In genomic region chr1:239812580-239812979, GRCh38 we compare ENCODE assay signal across 28 cellular contexts.
"Had no signal": no experiment of that assay in that cellular context is flagged by ENCODE, and none has a peak within 500 bp of the region (broad histone marks: within the 10 kb centered on the region; RNA-seq: fewer than 3 reads in every experiment).

No MANE protein-coding gene starts in this region.

- H3K27me3 ChIP-seq: ascending aorta, breast epithelium, cardiac muscle cell, colonic mucosa had no signal

- ATAC-seq: activated CD4-positive, alpha-beta T cell treated with anti-CD3 and anti-CD28 coated beads for 36 hours; activated CD8-positive, alpha-beta memory T cell treated with anti-CD3 and anti-CD28 coated beads, Interleukin-2, amount 10 ng/mL, durations not matched to agents 7 days and 5 days; activated CD8-positive, alpha-beta T cell treated with anti-CD3 and anti-CD28 coated beads, Interleukin-2, amount 10 ng/mL, durations not matched to agents 7 days and 5 days; activated naive CD4-positive, alpha-beta T cell treated with anti-CD3 and anti-CD28 coated beads, Interleukin-2, amount 50 U/mL, for 72 hours; activated T-cell treated with anti-CD3 and anti-CD28 coated beads, Interleukin-2, amount 50 U/mL, for 72 hours; T-helper 17 cell had no signal

- H3K36me3 ChIP-seq: ascending aorta, breast epithelium, cardiac muscle cell, colonic mucosa had no signal

- DNase-seq: activated CD4-positive, alpha-beta memory T cell treated with anti-CD3 and anti-CD28 coated beads for 36 hours; activated CD4-positive, alpha-beta T cell treated with anti-CD3 and anti-CD28 coated beads for 36 hours; activated CD4-positive, alpha-beta T cell treated with anti-CD3 and anti-CD28 coated beads, Interleukin-2, amount 10 ng/mL, durations not matched to agents 24 days and 14 days; activated CD4-positive, CD25-positive, alpha-beta regulatory T cell; activated CD4-positive, CD25-positive, alpha-beta regulatory T cell treated with anti-CD3 and anti-CD28 coated beads, Interleukin-2, amount 50 U/mL, for 72 hours; activated CD8-positive, alpha-beta memory T cell treated with anti-CD3 and anti-CD28 coated beads, Interleukin-2, amount 10 ng/mL, durations not matched to agents 7 days and 5 days; activated CD8-positive, alpha-beta memory T cell treated with anti-CD3 and anti-CD28 coated beads, Interleukin-2, amount 50 U/mL, for 4 hours; activated CD8-positive, alpha-beta T cell treated with anti-CD3 and anti-CD28 coated beads, Interleukin-2, amount 10 ng/mL, durations not matched to agents 7 days and 5 days; activated gamma-delta T cell; activated naive CD4-positive, alpha-beta T cell; activated naive CD4-positive, alpha-beta T cell treated with anti-CD3 and anti-CD28 coated beads, Interleukin-2, amount 10 ng/mL, durations not matched to agents 7 days and 5 days; activated naive CD8-positive, alpha-beta T cell treated with anti-CD3 and anti-CD28 coated beads, Interleukin-2, amount 10 ng/mL, durations not matched to agents 7 days and 5 days; activated T-cell treated with anti-CD3 and anti-CD28 coated beads, Interleukin-2, amount 50 U/mL, for 1 hour; activated T-cell treated with anti-CD3 and anti-CD28 coated beads, Interleukin-2, amount 50 U/mL, for 72 hours; central memory CD4-positive, alpha-beta T cell; cerebellar nuclear complex; colonic mucosa; effector CD8-positive, alpha-beta T cell; foreskin fibroblast; glutamatergic neuron; T-helper 1 cell; T-helper 17 cell; T1000 had no signal

- H3K4me1 ChIP-seq: breast epithelium, colonic mucosa had no signal

- H3K9me3 ChIP-seq: ascending aorta, breast epithelium, colonic mucosa had no signal

- H3K4me3 ChIP-seq: ascending aorta, breast epithelium, cardiac muscle cell, colonic mucosa had no signal

- H3K27ac ChIP-seq: ascending aorta, breast epithelium, cardiac muscle cell, colonic mucosa, epithelial cell of prostate had no signal
